In genomic region chr7:37083311-37084096, GRCh38 we compare ENCODE assay signal across 11 cellular contexts.
DNase-seq lines count a peak whose midpoint lies in the region; ATAC-seq and TF ChIP-seq lines count a peak whose summit lies in the region.
"Had no signal": no experiment of that assay in that cellular context is flagged by ENCODE, and none has a peak within 500 bp of the region (broad histone marks: within the 10 kb centered on the region; RNA-seq: fewer than 3 reads in every experiment).

No MANE protein-coding gene starts in this region.

- POLR2A ChIA-PET in AG04449 (lab: Yijun Ruan, JAX): no interaction called here

- intact Hi-C loops in activated CD4-positive, alpha-beta T cell treated with anti-CD3 and anti-CD28 coated beads, Interleukin-2, amount 10 ng/mL, durations not matched to agents 24 days and 14 days (cut with micrococcal nuclease): no loop called here

- DNase-seq in AG04449 (ENCODE audit: low read depth, low spot score) (peak; percentile 45), NCI-H69 (lab: John Stamatoyannopoulos, UW) (peak; percentile 49), fibroblast of gingiva (ENCODE audit: low read depth) (peak; percentile 80), omental fat pad (ENCODE audit: low spot score) (no peak), DMS114 treated with DMSO at 0.1 percent for 48 hours (lab: John Stamatoyannopoulos, UW; ENCODE audit: unreplicated experiment) (no peak), globus pallidus (ENCODE audit: low spot score) (no peak), activated gamma-delta T cell (lab: John Stamatoyannopoulos, UW) (no peak)
- DNase-seq in activated CD4-positive, alpha-beta T cell treated with anti-CD3 and anti-CD28 coated beads, Interleukin-2, amount 10 ng/mL, durations not matched to agents 24 days and 14 days: no peak
- DNase-seq: activated CD4-positive, alpha-beta T cell treated with anti-CD3 and anti-CD28 coated beads, Interleukin-2, amount 50 U/mL, for 48 hours; NCI-H510A treated with DMSO at 0.1 percent for 48 hours; SK-N-SH had no signal

- peaks cover 39% of the 10 kb centered on the region for H3K4me1 Mint-ChIP-seq in activated CD4-positive, alpha-beta T cell treated with anti-CD3 and anti-CD28 coated beads, Interleukin-2, amount 10 ng/mL, durations not matched to agents 24 days and 14 days

- TF ChIP-seq CTCF in AG04449 (IDR thresholded peaks at IDR 0.05; ENCODE audit: insufficient read depth, low read length, missing control alignments): no peak
- TF ChIP-seq CTCF in omental fat pad (IDR thresholded peaks at IDR 0.05): no peak

- H3K9me3 Mint-ChIP-seq in activated CD4-positive, alpha-beta T cell treated with anti-CD3 and anti-CD28 coated beads, Interleukin-2, amount 10 ng/mL, durations not matched to agents 24 days and 14 days: no peaks in the 10 kb centered on the region

- no peaks in the 10 kb centered on the region for H3K27me3 Mint-ChIP-seq in activated CD4-positive, alpha-beta T cell treated with anti-CD3 and anti-CD28 coated beads, Interleukin-2, amount 10 ng/mL, durations not matched to agents 24 days and 14 days

- H3K4me3 ChIP-seq in AG04449 (ENCODE audit: low read depth, low read length): no peak overlapping the region

- peaks cover 50% of the 10 kb centered on the region for H3K36me3 Mint-ChIP-seq in activated CD4-positive, alpha-beta T cell treated with anti-CD3 and anti-CD28 coated beads, Interleukin-2, amount 10 ng/mL, durations not matched to agents 24 days and 14 days (ENCODE audit: low read depth)

- no peak overlapping the region for H3K4me3 Mint-ChIP-seq in activated CD4-positive, alpha-beta T cell treated with anti-CD3 and anti-CD28 coated beads, Interleukin-2, amount 10 ng/mL, durations not matched to agents 24 days and 14 days

- H3K27ac Mint-ChIP-seq in activated CD4-positive, alpha-beta T cell treated with anti-CD3 and anti-CD28 coated beads, Interleukin-2, amount 10 ng/mL, durations not matched to agents 24 days and 14 days: no peak overlapping the region

- CTCF ChIA-PET in AG04449 (lab: Yijun Ruan, JAX): interaction anchor here (1.0 kb wide), 1 partner anchor 99 kb away, joined by 3 read pairs; no protein-coding TSS in a partner anchor

- ATAC-seq in omental fat pad (ENCODE audit: low FRiP score): peak; percentile 85

Comparison
In these comparisons a context has a peak if more than half of its experiments do, and no peak if none do; other contexts are left out.
1. DNase-seq: peak in AG04449 (single experiment), NCI-H69 (single experiment) and fibroblast of gingiva (single experiment); none in omental fat pad (single experiment), DMS114 treated with DMSO at 0.1 percent for 48 hours (single experiment), globus pallidus (single experiment), activated CD4-positive, alpha-beta T cell treated with anti-CD3 and anti-CD28 coated beads, Interleukin-2, amount 10 ng/mL, durations not matched to agents 24 days and 14 days (single experiment) and activated gamma-delta T cell (single experiment).